ENCODE assay signal across 9 cellular contexts in the genomic region with DNA sequence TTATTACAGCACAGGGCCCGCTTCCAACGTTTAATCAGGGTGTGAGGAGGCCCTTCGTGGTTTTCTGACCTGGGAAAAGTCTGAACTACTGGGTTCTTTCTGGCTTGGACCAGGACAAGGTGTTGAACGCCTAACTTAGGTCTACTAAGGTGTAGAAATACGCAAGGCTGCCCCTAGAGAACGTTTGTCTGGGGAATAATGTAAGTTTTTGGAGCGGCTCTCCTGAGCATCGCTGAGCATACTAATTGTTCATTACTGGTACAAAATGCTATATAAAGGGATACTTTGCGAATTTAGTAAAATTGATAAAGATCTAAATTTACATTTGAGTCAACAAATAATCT. TPM values are rescaled to one million over a fixed set of nuclear protein-coding genes. Genes with fewer than 3 reads are reported as not detected.
DNase-seq lines count a peak whose midpoint lies in the region; ATAC-seq, FAIRE-seq and TF ChIP-seq lines count a peak whose summit lies in the region.
"Had no signal": no experiment of that assay in that cellular context is flagged by ENCODE, and none has a peak within 500 bp of the region (broad histone marks: within the 10 kb centered on the region; RNA-seq: fewer than 3 reads in every experiment).

No MANE protein-coding gene starts in this region.

- no peak for TF ChIP-seq POLR2A in A549 (IDR thresholded peaks at IDR 0.05; ENCODE audit: low read length)
- TF ChIP-seq POLR2A in uterus (IDR thresholded peaks at IDR 0.05): no peak

- peaks cover 47% of the 10 kb centered on the region for H3K4me1 ChIP-seq in A549
- H3K4me1 ChIP-seq in uterus: no peaks in the 10 kb centered on the region

- H3K9me3 Mint-ChIP-seq in activated CD8-positive, alpha-beta T cell treated with anti-CD3 and anti-CD28 coated beads for 36 hours: no peaks in the 10 kb centered on the region

- H3K27me3 Mint-ChIP-seq in activated CD8-positive, alpha-beta T cell treated with anti-CD3 and anti-CD28 coated beads for 36 hours: no peaks in the 10 kb centered on the region

- TF ChIP-seq CTCF in A549 (IDR thresholded peaks at IDR 0.05) (no peak), uterus (IDR thresholded peaks at IDR 0.05) (no peak)
- TF ChIP-seq CTCF in activated CD8-positive, alpha-beta T cell treated with anti-CD3 and anti-CD28 coated beads for 36 hours (IDR thresholded peaks at IDR 0.05): no peak

- H3K4me3 ChIP-seq in A549 (peak overlapping the region; percentile 89), uterus (peak overlapping the region; percentile 76 to 92)

- peak overlapping the region; percentile 88 for H3K4me3 Mint-ChIP-seq in activated CD8-positive, alpha-beta T cell treated with anti-CD3 and anti-CD28 coated beads for 36 hours

- peaks cover 38% of the 10 kb centered on the region for H3K4me1 Mint-ChIP-seq in activated CD8-positive, alpha-beta T cell treated with anti-CD3 and anti-CD28 coated beads for 36 hours (ENCODE audit: low read depth)

- peak in 1 of 2 experiments; percentile 25 for DNase-seq in A549 (ENCODE audit: low read depth in 1 of 2, low spot score in 1 of 2)
- DNase-seq in activated CD8-positive, alpha-beta T cell treated with anti-CD3 and anti-CD28 coated beads for 36 hours: no peak
- DNase-seq in uterus: no peak
- DNase-seq in NCI-H1436 (lab: John Stamatoyannopoulos, UW): no peak

- no peak for FAIRE-seq in A549 (lab: Jason Lieb, UNC)
- FAIRE-seq: islet of Langerhans had no signal

- H3K27me3 ChIP-seq in layer of hippocampus (ENCODE audit: control insufficient read depth, insufficient read depth, low read length) (no peaks in the 10 kb centered on the region), uterus (no peaks in the 10 kb centered on the region)

- peak overlapping the region; percentile 98 for H3K4me2 ChIP-seq in A549

- H3K9me3 ChIP-seq in A549: no peaks in the 10 kb centered on the region
- H3K9me3 ChIP-seq in uterus: no peaks in the 10 kb centered on the region

- no peaks in the 10 kb centered on the region for H3K36me3 ChIP-seq in uterus

- peaks cover 36% of the 10 kb centered on the region for H3K36me3 Mint-ChIP-seq in activated CD8-positive, alpha-beta T cell treated with anti-CD3 and anti-CD28 coated beads for 36 hours (ENCODE audit: low read depth)

- WGBS in A549 (ENCODE audit: missing lambda C conversion rate): 9% methylated on average over 9 of the region's 9 CpGs

- H3K27ac Mint-ChIP-seq in activated CD8-positive, alpha-beta T cell treated with anti-CD3 and anti-CD28 coated beads for 36 hours: peak overlapping the region; percentile 85

- ATAC-seq in A549 (no peak; a peak in 1 of 6 replicates), GM21526 (IDR thresholded peaks at IDR 0.05; ENCODE audit: low FRiP score, unreplicated experiment) (peak; percentile 18), GM21737 (IDR thresholded peaks at IDR 0.05; ENCODE audit: unreplicated experiment) (no peak), GM18519 (IDR thresholded peaks at IDR 0.05; ENCODE audit: low FRiP score, unreplicated experiment) (no peak)
- no peak for ATAC-seq in activated CD8-positive, alpha-beta T cell treated with anti-CD3 and anti-CD28 coated beads for 36 hours

- TF ChIP-seq RAD21 in A549 (conservative IDR thresholded peaks at IDR 0.05 in 1 of 2, IDR thresholded peaks at IDR 0.05 in 1 of 2): no peak

- intact Hi-C loops in activated CD8-positive, alpha-beta T cell treated with anti-CD3 and anti-CD28 coated beads for 36 hours (cut with micrococcal nuclease): loop anchor here (5.0 to 10.0 kb wide), 2 partner anchors 33 to 160 kb away; partner anchors contain the start of genes HYCC1 and TOMM7
- intact Hi-C loops in uterus (cut with DNase I; ENCODE audit: low total_unique reads): no loop called here

- peak overlapping the region; percentile 96 to 97 for H3K27ac ChIP-seq in A549
- H3K27ac ChIP-seq in layer of hippocampus (ENCODE audit: low read depth, low read length): peak overlapping the region; percentile 69
- peak overlapping the region; percentile 97 to 98 for H3K27ac ChIP-seq in uterus

- no peak for TF ChIP-seq EP300 in A549 (IDR thresholded peaks at IDR 0.05)

- POLR2A ChIA-PET in A549 (lab: Yijun Ruan, JAX): interaction anchor here (2.0 kb wide), 1 partner anchor 294 kb away, joined by 6 read pairs; no protein-coding TSS in a partner anchor
- POLR2A ChIA-PET in activated CD8-positive, alpha-beta T cell treated with anti-CD3 and anti-CD28 coated beads for 36 hours (lab: Charles Lee): interaction anchor here (0.9 to 2.8 kb wide), 6 partner anchors 10 to 32 kb away, joined by 3 to 22 read pairs (median 3); no protein-coding TSS in a partner anchor

- CTCF ChIA-PET in A549 (lab: Yijun Ruan, JAX): interaction anchor here (0.6 to 1.6 kb wide), 5 partner anchors 11 to 201 kb away, joined by 3 to 10 read pairs (median 3); no protein-coding TSS in a partner anchor
- CTCF ChIA-PET in activated CD8-positive, alpha-beta T cell treated with anti-CD3 and anti-CD28 coated beads for 36 hours (lab: Charles Lee): interaction anchor here (0.8 to 4.6 kb wide), 5 partner anchors 10 to 200 kb away, joined by 3 to 48 read pairs (median 4); no protein-coding TSS in a partner anchor

TF ChIP-seq in A549, 52 proteins besides CTCF, POLR2A, EP300 and RAD21:
- TF ChIP-seq CBX2 (IDR thresholded peaks at IDR 0.05; ENCODE audit: borderline replicate concordance, low read depth) (no peak), ESRRA (IDR thresholded peaks at IDR 0.05; ENCODE audit: borderline replicate concordance, low read length) (no peak), RARB (CRISPR knock-in tag; IDR thresholded peaks at IDR 0.05) (no peak), RCOR1 (IDR thresholded peaks at IDR 0.05; ENCODE audit: low read depth, low read length) (no peak), JUN (IDR thresholded peaks at IDR 0.05) (no peak), RNF2 (IDR thresholded peaks at IDR 0.05; ENCODE audit: borderline replicate concordance, low read depth) (no peak), BHLHE40 (IDR thresholded peaks at IDR 0.05; ENCODE audit: low read depth, low read length) (no peak), HOXB5 (CRISPR knock-in tag; IDR thresholded peaks at IDR 0.05) (no peak), ZC3H11A (IDR thresholded peaks at IDR 0.05) (no peak), ZFP36 (IDR thresholded peaks at IDR 0.05; ENCODE audit: borderline replicate concordance, partially characterized antibody) (no peak), ZNF302 (CRISPR knock-in tag; IDR thresholded peaks at IDR 0.05) (no peak), EHF (CRISPR knock-in tag; IDR thresholded peaks at IDR 0.05) (no peak), KDM1A (IDR thresholded peaks at IDR 0.05; ENCODE audit: low read depth) (no peak), HES2 (IDR thresholded peaks at IDR 0.05) (no peak), CHD4 (IDR thresholded peaks at IDR 0.05; ENCODE audit: borderline replicate concordance) (no peak), NPAS2 (CRISPR knock-in tag; IDR thresholded peaks at IDR 0.05; ENCODE audit: borderline replicate concordance) (no peak)
- TF ChIP-seq, protein P1, sequence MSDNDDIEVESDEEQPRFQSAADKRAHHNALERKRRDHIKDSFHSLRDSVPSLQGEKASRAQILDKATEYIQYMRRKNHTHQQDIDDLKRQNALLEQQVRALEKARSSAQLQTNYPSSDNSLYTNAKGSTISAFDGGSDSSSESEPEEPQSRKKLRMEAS (IDR thresholded peaks at IDR 0.05): no peak

RNA-seq across cellular contexts. Expression of gene TOMM7, which starts 32.4 kb away (rescaled TPM):
- 575 and 685 TPM in 2 replicates for polyA plus RNA-seq in A549 (2011; rRNA removed)
- 270 and 335 TPM in 2 replicates for polyA plus RNA-seq in A549 (2012; cell fraction: cytosol; rRNA removed)
- polyA plus RNA-seq in A549 (2012; cell fraction: nucleus; rRNA removed): 54.9 and 94.0 TPM in 2 replicates
- 477 to 546 TPM (median 526 TPM) in 3 replicates for polyA plus RNA-seq in A549 (2017; fragmentation: RNase III; extraction: RNeasy Plus Mini Kit Qiagen cat#74134 plus additional on column Dnase treatment)
- 134 and 180 TPM in 2 replicates for polyA minus RNA-seq in A549 (2011; rRNA and poly(A)+ RNA removed)
- 100 to 1,000 TPM; 206 to 240 TPM for total RNA-seq in activated CD8-positive, alpha-beta T cell treated with anti-CD3 and anti-CD28 coated beads for 36 hours
- 100 to 1,000 TPM in 3 of 4 donors, 10 to 100 TPM in 1; 73.0 to 411 (median 210) TPM for total RNA-seq in uterus
